23 cellular contexts compared by ENCODE assay signal in the genomic region with DNA sequence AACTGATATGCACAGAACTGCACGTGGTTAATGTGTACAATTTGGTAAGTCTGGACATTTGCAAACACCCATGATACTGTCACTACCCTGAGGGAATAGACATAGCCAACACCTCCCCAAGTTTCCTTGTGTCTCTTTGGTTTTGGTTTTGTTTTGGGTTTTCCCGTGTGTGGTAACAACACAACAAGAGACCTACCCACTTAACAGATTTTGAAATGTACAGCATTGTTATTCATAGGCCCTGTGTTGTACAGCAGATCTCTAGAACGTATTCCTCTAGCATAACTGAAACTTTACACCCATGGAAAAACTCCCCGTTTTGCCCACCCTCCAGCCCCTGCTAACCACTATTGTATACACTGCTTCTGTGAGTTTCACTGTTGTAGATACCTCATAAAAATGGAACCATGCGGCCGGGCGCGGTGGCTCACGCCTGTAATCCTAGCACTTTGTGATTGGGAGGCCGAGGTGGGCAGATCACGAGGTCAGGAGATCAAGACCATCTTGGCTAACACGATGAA.
A peak's percentile ranks its signal among the peaks of the same experiment; 100 is the strongest.
DNase-seq lines count a peak whose midpoint lies in the region; ATAC-seq and TF ChIP-seq lines count a peak whose summit lies in the region.
"Had no signal": no experiment of that assay in that cellular context is flagged by ENCODE, and none has a peak within 500 bp of the region (broad histone marks: within the 10 kb centered on the region; RNA-seq: fewer than 3 reads in every experiment).

No MANE protein-coding gene starts in this region.

- peak overlapping the region; percentile 49 for H3K4me3 Mint-ChIP-seq in activated T-helper 1 cell treated with anti-CD3 and anti-CD28 coated beads, Interleukin-12 subunit alpha, Interleukin-12 subunit beta, Interleukin-2, Interleukin-4 antibody, amounts not matched to agents 30 ng/mL and 10 ng/mL and 1 ng/mL, durations not matched to agents 14 hours and 24 hours and 36 hours
- H3K4me3 Mint-ChIP-seq: activated T-cell treated with anti-CD3 and anti-CD28 coated beads, Interleukin-2, amount 50 U/mL, for 4 hours; nephron progenitor cell had no signal

- H3K27ac ChIP-seq in BLaER1 (no peak overlapping the region), ovary (no peak overlapping the region)
- H3K27ac ChIP-seq: C4-2B, RWPE1 had no signal

- H3K36me3 ChIP-seq in BLaER1 = no peaks in the 10 kb centered on the region
- H3K36me3 ChIP-seq in ovary = no peaks in the 10 kb centered on the region

- DNase-seq in GM12865 (ENCODE audit: low read depth) (peak; percentile 51), islet precursor cell (peak; percentile 40), ovary (no peak)
- DNase-seq in activated T-helper 1 cell treated with anti-CD3 and anti-CD28 coated beads, Interleukin-12 subunit alpha, Interleukin-12 subunit beta, Interleukin-2, Interleukin-4 antibody, amounts not matched to agents 30 ng/mL and 10 ng/mL and 1 ng/mL, durations not matched to agents 14 hours and 24 hours and 36 hours (ENCODE audit: low spot score) = peak; percentile 30
- DNase-seq in activated CD4-positive, CD25-positive, alpha-beta regulatory T cell (lab: John Stamatoyannopoulos, UW) = no peak
- DNase-seq: activated naive CD4-positive, alpha-beta T cell treated with anti-CD3 and anti-CD28 coated beads, Interleukin-2, amount 50 U/mL, for 16 hours; activated T-cell treated with anti-CD3 and anti-CD28 coated beads, Interleukin-2, amount 50 U/mL, for 4 hours; Caco-2; DMS79; GDM1; hippocampal formation; Kasumi-1; left colon; NCI-H1048; NCI-H1694 treated with DMSO at 0.1 percent for 48 hours; nephron progenitor cell; OCI-M1; stimulated activated CD4-positive, alpha-beta T cell treated with anti-CD3 and anti-CD28 coated beads, Interleukin-4, amount 100 ng/mL, for 24 hours; substantia nigra had no signal

- H3K27me3 ChIP-seq in BLaER1 (no peaks in the 10 kb centered on the region), ovary (no peaks in the 10 kb centered on the region)

- H3K9ac ChIP-seq in BLaER1 = no peak overlapping the region

- H3K9me3 ChIP-seq in BLaER1 (peaks cover 11% of the 10 kb centered on the region), ovary (no peaks in the 10 kb centered on the region)

- TF ChIP-seq POLR2A in ovary (IDR thresholded peaks at IDR 0.05) = no peak

- peak overlapping the region; percentile 65; the same call in 1 of the 2 replicates for H3K4me2 ChIP-seq in BLaER1

- no peak for ATAC-seq in GM21447 (IDR thresholded peaks at IDR 0.05; ENCODE audit: unreplicated experiment)
- ATAC-seq: left colon had no signal

- TF ChIP-seq CTCF in GM12865 (IDR thresholded peaks at IDR 0.05; ENCODE audit: insufficient read depth, low read depth, low read length, missing control alignments) (no peak), ovary (IDR thresholded peaks at IDR 0.05) (no peak)

- 88 to 92% (median 90%) methylated on average over 12 of the region's 12 CpGs for WGBS in ovary, 3 donors

- no peaks in the 10 kb centered on the region for H4K20me1 ChIP-seq in BLaER1

- no peaks in the 10 kb centered on the region for H3K9me3 Mint-ChIP-seq in activated T-helper 1 cell treated with anti-CD3 and anti-CD28 coated beads, Interleukin-12 subunit alpha, Interleukin-12 subunit beta, Interleukin-2, Interleukin-4 antibody, amounts not matched to agents 30 ng/mL and 10 ng/mL and 1 ng/mL, durations not matched to agents 14 hours and 24 hours and 36 hours
- H3K9me3 Mint-ChIP-seq: activated T-cell treated with anti-CD3 and anti-CD28 coated beads, Interleukin-2, amount 50 U/mL, for 4 hours; nephron progenitor cell had no signal

- peaks cover 6% of the 10 kb centered on the region for H3K27me3 Mint-ChIP-seq in activated T-helper 1 cell treated with anti-CD3 and anti-CD28 coated beads, Interleukin-12 subunit alpha, Interleukin-12 subunit beta, Interleukin-2, Interleukin-4 antibody, amounts not matched to agents 30 ng/mL and 10 ng/mL and 1 ng/mL, durations not matched to agents 14 hours and 24 hours and 36 hours (ENCODE audit: insufficient read depth)

- peaks cover 3% of the 10 kb centered on the region for H3K36me3 Mint-ChIP-seq in activated T-helper 1 cell treated with anti-CD3 and anti-CD28 coated beads, Interleukin-12 subunit alpha, Interleukin-12 subunit beta, Interleukin-2, Interleukin-4 antibody, amounts not matched to agents 30 ng/mL and 10 ng/mL and 1 ng/mL, durations not matched to agents 14 hours and 24 hours and 36 hours (ENCODE audit: low read depth)

- TF ChIP-seq EP300 in ovary (IDR thresholded peaks at IDR 0.05) = no peak

- no peak overlapping the region for H3K4me3 ChIP-seq in BLaER1
- no peak overlapping the region for H3K4me3 ChIP-seq in GM12865 (ENCODE audit: low read depth, low read length)
- H3K4me3 ChIP-seq in ovary = no peak overlapping the region

- H3K4me1 ChIP-seq in BLaER1 (peaks cover 41% of the 10 kb centered on the region), ovary (ENCODE audit: insufficient read depth) (no peaks in the 10 kb centered on the region)
- H3K4me1 ChIP-seq: Caco-2 had no signal

- intact Hi-C loops in activated T-helper 1 cell treated with anti-CD3 and anti-CD28 coated beads, Interleukin-12 subunit alpha, Interleukin-12 subunit beta, Interleukin-2, Interleukin-4 antibody, amounts not matched to agents 30 ng/mL and 10 ng/mL and 1 ng/mL, durations not matched to agents 14 hours and 24 hours and 36 hours (cut with micrococcal nuclease) = loop anchor here (2.0 to 10.0 kb wide), 3 partner anchors 57 to 1953 kb away; no protein-coding TSS in a partner anchor
- intact Hi-C loops in ovary (cut with DNase I) = no loop called here

- peaks cover 59% of the 10 kb centered on the region for H3K4me1 Mint-ChIP-seq in activated T-helper 1 cell treated with anti-CD3 and anti-CD28 coated beads, Interleukin-12 subunit alpha, Interleukin-12 subunit beta, Interleukin-2, Interleukin-4 antibody, amounts not matched to agents 30 ng/mL and 10 ng/mL and 1 ng/mL, durations not matched to agents 14 hours and 24 hours and 36 hours (ENCODE audit: low read depth)

- H3K27ac Mint-ChIP-seq in activated T-helper 1 cell treated with anti-CD3 and anti-CD28 coated beads, Interleukin-12 subunit alpha, Interleukin-12 subunit beta, Interleukin-2, Interleukin-4 antibody, amounts not matched to agents 30 ng/mL and 10 ng/mL and 1 ng/mL, durations not matched to agents 14 hours and 24 hours and 36 hours = peak overlapping the region; percentile 86
- H3K27ac Mint-ChIP-seq: nephron progenitor cell had no signal

Comparison
In these comparisons a context has a peak if more than half of its experiments do, and no peak if none do; other contexts are left out.
1. DNase-seq: peak in GM12865 (single experiment), activated T-helper 1 cell treated with anti-CD3 and anti-CD28 coated beads, Interleukin-12 subunit alpha, Interleukin-12 subunit beta, Interleukin-2, Interleukin-4 antibody, amounts not matched to agents 30 ng/mL and 10 ng/mL and 1 ng/mL, durations not matched to agents 14 hours and 24 hours and 36 hours (single experiment) and islet precursor cell (single experiment); none in ovary (0 of 5) and activated CD4-positive, CD25-positive, alpha-beta regulatory T cell (0 of 4).